Comparison of ENCODE assay signal across 9 cellular contexts in genomic region chr12:67193705-67194104, GRCh38.
DNase-seq lines count a peak whose midpoint lies in the region; ATAC-seq, FAIRE-seq and TF ChIP-seq lines count a peak whose summit lies in the region.
"Had no signal": no experiment of that assay in that cellular context is flagged by ENCODE, and none has a peak within 500 bp of the region (broad histone marks: within the 10 kb centered on the region; RNA-seq: fewer than 3 reads in every experiment).

No MANE protein-coding gene starts in this region.

- peaks cover 5% of the 10 kb centered on the region for H3K27me3 ChIP-seq in keratinocyte (ENCODE audit: control insufficient read depth, extremely low read depth, insufficient read depth, low read length)
- H3K27me3 ChIP-seq in psoas muscle (ENCODE audit: insufficient read depth in 3 of 3, low read length in 2 of 3): peaks cover 0 to 2% (median 0%) of the 10 kb centered on the region in 3 donors

- intact Hi-C loops in psoas muscle (cut with DNase I): no loop called here

- H4K20me1 ChIP-seq in keratinocyte (ENCODE audit: control insufficient read depth, extremely low read depth, insufficient read depth, low read length): no peaks in the 10 kb centered on the region

- H3K27ac Mint-ChIP-seq in activated naive CD4-positive, alpha-beta T cell treated with anti-CD3 and anti-CD28 coated beads, Interleukin-2, amount 10 ng/mL, durations not matched to agents 7 days and 5 days: no peak overlapping the region

- H3K27ac ChIP-seq in keratinocyte (ENCODE audit: control insufficient read depth, insufficient read depth, low read length): no peak overlapping the region
- no peak overlapping the region for H3K27ac ChIP-seq in psoas muscle

- H3K9ac ChIP-seq in keratinocyte (ENCODE audit: control insufficient read depth, extremely low read depth, insufficient read depth, low read length): no peak overlapping the region

- H3K4me2 ChIP-seq in keratinocyte (ENCODE audit: control insufficient read depth, extremely low read depth, insufficient read depth, low read depth, low read length): no peak overlapping the region

- ATAC-seq in GM18873 (IDR thresholded peaks at IDR 0.05; ENCODE audit: low FRiP score, unreplicated experiment): no peak
- ATAC-seq in psoas muscle: no peak

- DNase-seq in COLO829 (ENCODE audit: low spot score) (peak; percentile 13), HT1080 (ENCODE audit: low read depth) (peak; percentile 16), keratinocyte (ENCODE audit: low read depth, low spot score) (no peak), GM19238 (ENCODE audit: insufficient read length, low spot score) (no peak), psoas muscle (no peak)
- peak; percentile 56 for DNase-seq in activated naive CD4-positive, alpha-beta T cell treated with anti-CD3 and anti-CD28 coated beads, Interleukin-2, amount 10 ng/mL, durations not matched to agents 7 days and 5 days
- no peak for DNase-seq in activated CD4-positive, CD25-positive, alpha-beta regulatory T cell treated with anti-CD3 and anti-CD28 coated beads, Interleukin-2, amount 50 U/mL, for 72 hours
- DNase-seq: aorta had no signal

- H3K4me1 Mint-ChIP-seq in activated naive CD4-positive, alpha-beta T cell treated with anti-CD3 and anti-CD28 coated beads, Interleukin-2, amount 10 ng/mL, durations not matched to agents 7 days and 5 days: no peaks in the 10 kb centered on the region

- no peak for TF ChIP-seq CTCF in keratinocyte (optimal IDR thresholded peaks at IDR 0.05 in 1 of 3, IDR thresholded peaks at IDR 0.05 in 1 of 3, conservative IDR thresholded peaks at IDR 0.05 in 1 of 3; ENCODE audit: extremely low read depth in 1 of 3, insufficient read depth in 2 of 3, low read length in 3 of 3)
- TF ChIP-seq CTCF in psoas muscle (IDR thresholded peaks at IDR 0.05): no peak

- FAIRE-seq in keratinocyte (lab: Jason Lieb, UNC): peak; percentile 71

- dilution Hi-C loops in keratinocyte (cut with MboI; ENCODE audit: extremely low pct_ligation_motif_present, low sequenced_read_pairs): no loop called here

- H3K4me1 ChIP-seq in keratinocyte (ENCODE audit: control insufficient read depth, extremely low read depth, insufficient read depth, low read length) (no peaks in the 10 kb centered on the region), psoas muscle (no peaks in the 10 kb centered on the region)

- H3K36me3 ChIP-seq in keratinocyte (ENCODE audit: control insufficient read depth in 2 of 2, extremely low read depth in 1 of 2, insufficient read depth in 2 of 2, low read length in 2 of 2) (no peaks in the 10 kb centered on the region), psoas muscle (ENCODE audit: insufficient read depth in 1 of 2, low read depth in 1 of 2) (no peaks in the 10 kb centered on the region)

- no peaks in the 10 kb centered on the region for H3K9me1 ChIP-seq in keratinocyte (ENCODE audit: control insufficient read depth, extremely low read depth, insufficient read depth, low read length)

- no peaks in the 10 kb centered on the region for H3K36me3 Mint-ChIP-seq in activated naive CD4-positive, alpha-beta T cell treated with anti-CD3 and anti-CD28 coated beads, Interleukin-2, amount 10 ng/mL, durations not matched to agents 7 days and 5 days

- H3K27me3 Mint-ChIP-seq in activated naive CD4-positive, alpha-beta T cell treated with anti-CD3 and anti-CD28 coated beads, Interleukin-2, amount 10 ng/mL, durations not matched to agents 7 days and 5 days: no peaks in the 10 kb centered on the region

- no peaks in the 10 kb centered on the region for H3K79me2 ChIP-seq in keratinocyte (ENCODE audit: control insufficient read depth, insufficient read depth, low read length)

- CTCF ChIA-PET in activated naive CD4-positive, alpha-beta T cell treated with anti-CD3 and anti-CD28 coated beads, Interleukin-2, amount 10 ng/mL, durations not matched to agents 7 days and 5 days (lab: Charles Lee): no interaction called here

- H3K4me3 ChIP-seq in keratinocyte (ENCODE audit: control insufficient read depth in 2 of 3, extremely low read depth in 1 of 3, insufficient read depth in 2 of 3, low read depth in 1 of 3, low read length in 3 of 3): no peak overlapping the region
- no peak overlapping the region for H3K4me3 ChIP-seq in psoas muscle

- no peak overlapping the region for H3K4me3 Mint-ChIP-seq in activated naive CD4-positive, alpha-beta T cell treated with anti-CD3 and anti-CD28 coated beads, Interleukin-2, amount 10 ng/mL, durations not matched to agents 7 days and 5 days

- no peaks in the 10 kb centered on the region for H3K9me3 Mint-ChIP-seq in activated naive CD4-positive, alpha-beta T cell treated with anti-CD3 and anti-CD28 coated beads, Interleukin-2, amount 10 ng/mL, durations not matched to agents 7 days and 5 days

- H3K9me3 ChIP-seq in keratinocyte (ENCODE audit: control insufficient read depth, low read depth, low read length) (no peaks in the 10 kb centered on the region), psoas muscle (no peaks in the 10 kb centered on the region)

- no peak overlapping the region for H2AFZ ChIP-seq in keratinocyte (ENCODE audit: control insufficient read depth, low read length)

Comparison
In these comparisons a context has a peak if more than half of its experiments do, and no peak if none do; other contexts are left out.
1. DNase-seq: peak in COLO829 (single experiment), HT1080 (single experiment) and activated naive CD4-positive, alpha-beta T cell treated with anti-CD3 and anti-CD28 coated beads, Interleukin-2, amount 10 ng/mL, durations not matched to agents 7 days and 5 days (single experiment); none in keratinocyte (single experiment), GM19238 (single experiment), activated CD4-positive, CD25-positive, alpha-beta regulatory T cell treated with anti-CD3 and anti-CD28 coated beads, Interleukin-2, amount 50 U/mL, for 72 hours (single experiment) and psoas muscle (0 of 2).